ENCODE assay signal across 8 cellular contexts in the genomic region with DNA sequence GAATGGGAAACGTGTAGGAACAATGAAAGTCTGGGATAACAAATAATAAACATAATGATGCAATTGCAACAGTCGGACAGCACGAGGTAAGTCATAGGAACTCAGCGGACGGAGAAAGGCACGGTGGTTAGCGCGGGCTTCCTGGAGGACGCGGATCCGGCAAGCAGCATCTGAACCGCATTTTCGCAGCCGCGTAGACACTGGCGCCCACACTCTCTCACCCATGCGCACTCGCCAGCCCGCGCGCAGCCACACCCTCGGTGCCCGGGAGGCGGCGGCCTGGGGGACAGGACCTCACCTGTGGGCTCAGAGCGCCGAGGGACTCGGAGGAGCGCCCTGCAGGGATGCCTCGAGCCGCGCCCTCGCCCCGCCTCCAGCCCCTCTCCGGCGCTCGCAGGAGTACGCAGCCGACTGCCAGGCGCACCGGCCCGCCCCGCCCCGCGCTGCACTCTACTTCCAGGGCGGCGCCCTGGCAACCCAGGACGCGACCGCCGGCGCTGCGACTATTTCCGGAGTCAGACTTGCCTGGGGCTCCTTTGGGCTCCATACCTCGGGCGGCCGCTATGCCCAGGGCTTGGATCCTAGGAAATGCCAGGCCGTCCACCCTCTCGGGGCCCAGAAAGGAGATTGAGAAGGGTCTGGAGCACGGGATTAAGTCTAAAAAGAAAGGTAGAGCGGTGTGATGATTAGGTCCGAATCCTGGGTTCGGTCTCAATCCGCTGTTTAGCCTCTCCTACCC. TPM values are rescaled to one million over a fixed set of nuclear protein-coding genes. Genes with fewer than 3 reads are reported as not detected.
A peak's percentile ranks its signal among the peaks of the same experiment; 100 is the strongest.
DNase-seq lines count a peak whose midpoint lies in the region; ATAC-seq and TF ChIP-seq lines count a peak whose summit lies in the region.

A gene (minus strand): TSS at position 413 of the 739 bp plus-strand sequence. CDS start 13,805 bp downstream, outside the sequence.

- H3K27ac Mint-ChIP-seq in activated T-helper 2 cell treated with anti-CD3 and anti-CD28 coated beads, Interferon-gamma antibody, Interleukin-2, Interleukin-4, amounts not matched to agents 10 μg/mL and 5 μg/mL and 100 μg/mL, durations not matched to agents 14 hours and 24 hours and 36 hours, result peak within 1 kb of the TSS; percentile 91
- no peak within 1 kb of the TSS for H3K27ac Mint-ChIP-seq in nephron progenitor cell
- peak within 1 kb of the TSS; percentile 93 for H3K27ac Mint-ChIP-seq in stimulated activated naive CD8-positive, alpha-beta T cell treated with anti-CD3 and anti-CD28 coated beads, Interleukin-15, Interleukin-2, amounts not matched to agents 100 ng/mL and 50 ng/mL, for 24 hours

- TF ChIP-seq CTCF in fibroblast of the aortic adventitia (IDR thresholded peaks at IDR 0.05; ENCODE audit: insufficient read depth, low read length) (peak; percentile 27), nephron progenitor cell (IDR thresholded peaks at IDR 0.05) (no peak)

- H3K9me3 Mint-ChIP-seq in activated T-helper 2 cell treated with anti-CD3 and anti-CD28 coated beads, Interferon-gamma antibody, Interleukin-2, Interleukin-4, amounts not matched to agents 10 μg/mL and 5 μg/mL and 100 μg/mL, durations not matched to agents 14 hours and 24 hours and 36 hours, result no peaks in the 10 kb centered on the region
- H3K9me3 Mint-ChIP-seq in nephron progenitor cell, result peaks cover 7% of the 10 kb centered on the region
- H3K9me3 Mint-ChIP-seq in stimulated activated naive CD8-positive, alpha-beta T cell treated with anti-CD3 and anti-CD28 coated beads, Interleukin-15, Interleukin-2, amounts not matched to agents 100 ng/mL and 50 ng/mL, for 24 hours, result no peaks in the 10 kb centered on the region

- ATAC-seq in GM21528 (IDR thresholded peaks at IDR 0.05; ENCODE audit: low FRiP score, unreplicated experiment), result peak; percentile 62

- peaks cover 5% of the 10 kb centered on the region for H3K36me3 Mint-ChIP-seq in activated T-helper 2 cell treated with anti-CD3 and anti-CD28 coated beads, Interferon-gamma antibody, Interleukin-2, Interleukin-4, amounts not matched to agents 10 μg/mL and 5 μg/mL and 100 μg/mL, durations not matched to agents 14 hours and 24 hours and 36 hours (ENCODE audit: low read depth)
- peaks cover 22% of the 10 kb centered on the region for H3K36me3 Mint-ChIP-seq in nephron progenitor cell (ENCODE audit: low read depth)
- no peaks in the 10 kb centered on the region for H3K36me3 Mint-ChIP-seq in stimulated activated naive CD8-positive, alpha-beta T cell treated with anti-CD3 and anti-CD28 coated beads, Interleukin-15, Interleukin-2, amounts not matched to agents 100 ng/mL and 50 ng/mL, for 24 hours (ENCODE audit: low read depth)

- H3K27me3 Mint-ChIP-seq in activated T-helper 2 cell treated with anti-CD3 and anti-CD28 coated beads, Interferon-gamma antibody, Interleukin-2, Interleukin-4, amounts not matched to agents 10 μg/mL and 5 μg/mL and 100 μg/mL, durations not matched to agents 14 hours and 24 hours and 36 hours (ENCODE audit: low read depth), result no peaks in the 10 kb centered on the region
- peaks cover 4% of the 10 kb centered on the region for H3K27me3 Mint-ChIP-seq in nephron progenitor cell (ENCODE audit: low read depth, poor library complexity)
- no peaks in the 10 kb centered on the region for H3K27me3 Mint-ChIP-seq in stimulated activated naive CD8-positive, alpha-beta T cell treated with anti-CD3 and anti-CD28 coated beads, Interleukin-15, Interleukin-2, amounts not matched to agents 100 ng/mL and 50 ng/mL, for 24 hours

- H3K4me3 ChIP-seq in fibroblast of the aortic adventitia (ENCODE audit: low read depth, low read length), result peak within 1 kb of the TSS; percentile 87

- H3K4me3 Mint-ChIP-seq in activated T-helper 2 cell treated with anti-CD3 and anti-CD28 coated beads, Interferon-gamma antibody, Interleukin-2, Interleukin-4, amounts not matched to agents 10 μg/mL and 5 μg/mL and 100 μg/mL, durations not matched to agents 14 hours and 24 hours and 36 hours (ENCODE audit: low read depth), result peak within 1 kb of the TSS; percentile 90
- peak within 1 kb of the TSS; percentile 93 for H3K4me3 Mint-ChIP-seq in nephron progenitor cell
- peak within 1 kb of the TSS; percentile 89 for H3K4me3 Mint-ChIP-seq in stimulated activated naive CD8-positive, alpha-beta T cell treated with anti-CD3 and anti-CD28 coated beads, Interleukin-15, Interleukin-2, amounts not matched to agents 100 ng/mL and 50 ng/mL, for 24 hours

- peaks cover 24% of the 10 kb centered on the region for H3K4me1 Mint-ChIP-seq in activated T-helper 2 cell treated with anti-CD3 and anti-CD28 coated beads, Interferon-gamma antibody, Interleukin-2, Interleukin-4, amounts not matched to agents 10 μg/mL and 5 μg/mL and 100 μg/mL, durations not matched to agents 14 hours and 24 hours and 36 hours (ENCODE audit: low read depth)
- peaks cover 19% of the 10 kb centered on the region for H3K4me1 Mint-ChIP-seq in nephron progenitor cell
- H3K4me1 Mint-ChIP-seq in stimulated activated naive CD8-positive, alpha-beta T cell treated with anti-CD3 and anti-CD28 coated beads, Interleukin-15, Interleukin-2, amounts not matched to agents 100 ng/mL and 50 ng/mL, for 24 hours (ENCODE audit: low read depth), result peaks cover 23% of the 10 kb centered on the region

- intact Hi-C loops in activated T-helper 2 cell treated with anti-CD3 and anti-CD28 coated beads, Interferon-gamma antibody, Interleukin-2, Interleukin-4, amounts not matched to agents 10 μg/mL and 5 μg/mL and 100 μg/mL, durations not matched to agents 14 hours and 24 hours and 36 hours (cut with micrococcal nuclease), result loop anchor here (1.0 to 2.0 kb wide), 2 partner anchors 226 to 474 kb away; no protein-coding TSS in a partner anchor

- peak; percentile 91 for DNase-seq in DMS 273 (lab: John Stamatoyannopoulos, UW; ENCODE audit: unreplicated experiment)
- peak; percentile 82 for DNase-seq in KG1 (lab: John Stamatoyannopoulos, UW)
- DNase-seq in RPMI8226, result peak; percentile 94
- peak; percentile 88 for DNase-seq in activated T-helper 2 cell treated with anti-CD3 and anti-CD28 coated beads, Interferon-gamma antibody, Interleukin-2, Interleukin-4, amounts not matched to agents 10 μg/mL and 5 μg/mL and 100 μg/mL, durations not matched to agents 14 hours and 24 hours and 36 hours (ENCODE audit: low spot score)
- peak; percentile 74 for DNase-seq in fibroblast of the aortic adventitia (ENCODE audit: low read depth)
- peak; percentile 89 for DNase-seq in nephron progenitor cell

RNA-seq across cellular contexts. Expression of the gene that starts here (rescaled TPM):
- total RNA-seq in activated T-helper 2 cell treated with anti-CD3 and anti-CD28 coated beads, Interferon-gamma antibody, Interleukin-2, Interleukin-4, amounts not matched to agents 10 μg/mL and 5 μg/mL and 100 μg/mL, durations not matched to agents 14 hours and 24 hours and 36 hours, result 3.4 and 4.1 TPM in 2 replicates
- total RNA-seq in fibroblast of the aortic adventitia (ENCODE audit: low replicate concordance), result 9.4 and 23.1 TPM in 2 replicates

Comparison
In these comparisons a context has a peak if more than half of its experiments do, and no peak if none do; other contexts are left out.
1. Peak in every context shown above with its lines: DNase-seq, ATAC-seq and H3K4me3 ChIP-seq.